9 cellular contexts compared by ENCODE assay signal in the genomic region with DNA sequence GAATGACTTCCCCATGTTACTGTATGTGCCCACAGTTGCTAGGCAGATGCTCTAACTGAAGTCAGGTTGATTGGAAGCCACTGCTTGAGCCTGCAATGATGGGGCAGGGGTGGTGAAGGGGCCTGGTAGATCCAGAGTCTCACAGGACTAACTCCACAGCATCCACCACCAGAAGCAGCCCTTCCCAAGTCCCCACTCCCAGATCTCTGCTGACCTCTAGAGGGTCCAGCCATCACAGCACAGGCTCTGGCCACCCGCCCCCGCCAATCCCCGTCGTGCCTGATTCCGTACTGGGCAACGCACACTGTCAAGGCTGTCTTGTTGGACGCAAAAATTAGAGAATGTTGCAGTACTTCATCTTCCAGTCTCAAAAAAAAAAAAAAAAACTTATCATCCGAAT.
DNase-seq lines count a peak whose midpoint lies in the region; TF ChIP-seq lines count a peak whose summit lies in the region.
"Had no signal": no experiment of that assay in that cellular context is flagged by ENCODE, and none has a peak within 500 bp of the region (broad histone marks: within the 10 kb centered on the region; RNA-seq: fewer than 3 reads in every experiment).

No MANE protein-coding gene starts in this region.

- CTCF ChIA-PET in Calu3 (lab: Charles Lee): interaction anchor here (0.7 to 3.2 kb wide), 6 partner anchors 88 to 1012 kb away, joined by 3 to 17 read pairs (median 5); a partner anchor contains a TSS

- H3K27ac Mint-ChIP-seq in Calu3 (ENCODE audit: unreplicated experiment) (no peak overlapping the region), mesothelial cell of epicardium (no peak overlapping the region)

- no peaks in the 10 kb centered on the region for H3K27me3 ChIP-seq in MG63

- H3K36me3 Mint-ChIP-seq in Calu3 (ENCODE audit: insufficient read depth, unreplicated experiment): no peaks in the 10 kb centered on the region
- H3K36me3 Mint-ChIP-seq in mesothelial cell of epicardium: no peaks in the 10 kb centered on the region

- H3K36me3 ChIP-seq in MG63: no peaks in the 10 kb centered on the region

- H3K4me1 Mint-ChIP-seq in Calu3 (ENCODE audit: low read depth, unreplicated experiment) (peaks cover 27% of the 10 kb centered on the region), mesothelial cell of epicardium (no peaks in the 10 kb centered on the region)

- H3K4me3 Mint-ChIP-seq in Calu3 (ENCODE audit: low read depth, unreplicated experiment): no peak overlapping the region
- H3K4me3 Mint-ChIP-seq in mesothelial cell of epicardium: no peak overlapping the region

- no TSS peak for BruUV-seq in Calu3 (replicated peaks; lab: Mats Ljungman, UMichigan)

- H3K9me3 ChIP-seq in MG63: peaks cover 2% of the 10 kb centered on the region; the same call in 1 of the 2 replicates

- H3K27me3 Mint-ChIP-seq in Calu3 (ENCODE audit: unreplicated experiment) (peaks cover 43% of the 10 kb centered on the region), mesothelial cell of epicardium (ENCODE audit: low read depth) (peaks cover 60% of the 10 kb centered on the region)

- no peak overlapping the region for H3K4me3 ChIP-seq in MG63

- no peaks in the 10 kb centered on the region for H3K9me3 Mint-ChIP-seq in Calu3 (ENCODE audit: low read depth, unreplicated experiment)
- no peaks in the 10 kb centered on the region for H3K9me3 Mint-ChIP-seq in mesothelial cell of epicardium

- DNase-seq in Calu3 (peak; percentile 73), MG63 (peak; percentile 9), dermis blood vessel endothelial cell (peak; percentile 42), medulla oblongata (ENCODE audit: extremely low spot score) (peak; percentile 11), OCI-M2 (lab: John Stamatoyannopoulos, UW; ENCODE audit: unreplicated experiment) (no peak), NCI-H1436 (lab: John Stamatoyannopoulos, UW) (no peak), mesothelial cell of epicardium (ENCODE audit: low spot score in 2 of 2, unreplicated experiment in 2 of 2) (no peak), NCI-H2227 (lab: John Stamatoyannopoulos, UW; ENCODE audit: unreplicated experiment) (no peak)
- DNase-seq: activated T-cell treated with anti-CD3 and anti-CD28 coated beads, Interleukin-2, amount 50 U/mL, for 1 hour had no signal

- peak; percentile 74 for TF ChIP-seq CTCF in Calu3 (IDR thresholded peaks at IDR 0.05; ENCODE audit: unreplicated experiment)
- TF ChIP-seq CTCF in mesothelial cell of epicardium (IDR thresholded peaks at IDR 0.05; ENCODE audit: unreplicated experiment): no peak

- intact Hi-C loops in Calu3 (cut with micrococcal nuclease; ENCODE audit: unreplicated experiment): no loop called here

Comparison
In these comparisons a context has a peak if more than half of its experiments do, and no peak if none do; other contexts are left out.
1. DNase-seq: peak in Calu3 (single experiment), MG63 (single experiment), dermis blood vessel endothelial cell (single experiment) and medulla oblongata (single experiment); none in OCI-M2 (single experiment), NCI-H1436 (single experiment), mesothelial cell of epicardium (0 of 2) and NCI-H2227 (single experiment).